Comparison of ENCODE assay signal across 26 cellular contexts in genomic region chr4:41129128-41129754, GRCh38.
DNase-seq lines count a peak whose midpoint lies in the region; ATAC-seq, FAIRE-seq and TF ChIP-seq lines count a peak whose summit lies in the region.
"Had no signal": no experiment of that assay in that cellular context is flagged by ENCODE, and none has a peak within 500 bp of the region (broad histone marks: within the 10 kb centered on the region; RNA-seq: fewer than 3 reads in every experiment).

No MANE protein-coding gene starts in this region.

- no peak overlapping the region for H3K4me2 ChIP-seq in mammary epithelial cell (ENCODE audit: insufficient read depth, low read depth, low read length)
- H3K4me2 ChIP-seq: KMS-11, PC-9 had no signal

- dilution Hi-C loops in mammary epithelial cell (cut with HindIII; ENCODE audit: low sequenced_read_pairs), result no loop called here

- H3K79me2 ChIP-seq in mammary epithelial cell (ENCODE audit: insufficient read depth, low read length), result peaks cover 84% of the 10 kb centered on the region

- CTCF ChIA-PET in MCF 10A (lab: Yijun Ruan, JAX), result no interaction called here
- CTCF ChIA-PET in mammary epithelial cell (lab: Charles Lee; ENCODE audit: low non-redundant PET), result no interaction called here

- TF ChIP-seq CTCF in MCF 10A (IDR thresholded peaks at IDR 0.05; ENCODE audit: unreplicated experiment), result no peak
- TF ChIP-seq CTCF in mammary epithelial cell (conservative IDR thresholded peaks at IDR 0.05 in 1 of 2, IDR thresholded peaks at IDR 0.05 in 1 of 2; ENCODE audit: extremely low read depth in 1 of 2, insufficient read depth in 1 of 2, low read depth in 1 of 2, low read length in 2 of 2), result no peak
- no peak for TF ChIP-seq CTCF in endodermal cell (conservative IDR thresholded peaks at IDR 0.05)

- no peak overlapping the region for H3K4me3 ChIP-seq in mammary epithelial cell (replicated peaks in 1 of 3; ENCODE audit: insufficient read depth in 1 of 3, low read depth in 2 of 3, low read length in 3 of 3)
- H3K4me3 ChIP-seq in endodermal cell (ENCODE audit: low read length), result no peak overlapping the region
- H3K4me3 ChIP-seq: coronary artery, PC-9, prostate gland, testis had no signal

- peak overlapping the region; percentile 49 for H3K27ac Mint-ChIP-seq in MCF 10A (ENCODE audit: low read depth, unreplicated experiment)
- peak overlapping the region; percentile 23 for H3K27ac Mint-ChIP-seq in endodermal cell
- H3K27ac Mint-ChIP-seq: activated CD4-positive, alpha-beta T cell treated with anti-CD3 and anti-CD28 coated beads, Interleukin-2, amount 10 ng/mL, durations not matched to agents 7 days and 5 days; CD4-positive, CD25-positive, alpha-beta regulatory T cell; stimulated activated memory B cell treated with anti-CD40 and anti-IgM and Interleukin-4, amounts not matched to agents 10 μg/mL and 1 μg/mL and 100 μg/mL, for 72 hours had no signal

- in situ Hi-C loops in mammary epithelial cell (cut with MboI; ENCODE audit: low sequenced_read_pairs in 2 of 2), result no loop called here

- H3K4me1 Mint-ChIP-seq in MCF 10A (ENCODE audit: insufficient read depth, unreplicated experiment), result peaks cover 60% of the 10 kb centered on the region
- H3K4me1 Mint-ChIP-seq in endodermal cell, result peaks cover 55% of the 10 kb centered on the region
- H3K4me1 Mint-ChIP-seq: activated CD4-positive, alpha-beta T cell treated with anti-CD3 and anti-CD28 coated beads, Interleukin-2, amount 10 ng/mL, durations not matched to agents 7 days and 5 days; CD4-positive, CD25-positive, alpha-beta regulatory T cell; stimulated activated memory B cell treated with anti-CD40 and anti-IgM and Interleukin-4, amounts not matched to agents 10 μg/mL and 1 μg/mL and 100 μg/mL, for 72 hours had no signal

- H3K27me3 ChIP-seq in mammary epithelial cell (ENCODE audit: insufficient read depth, low read length) (no peaks in the 10 kb centered on the region), endodermal cell (ENCODE audit: control insufficient read depth, insufficient read depth, low read length, poor library complexity, severe bottlenecking) (no peaks in the 10 kb centered on the region)
- H3K27me3 ChIP-seq: testis had no signal

- H2AFZ ChIP-seq in mammary epithelial cell (ENCODE audit: low read depth, low read length), result no peak overlapping the region
- H2AFZ ChIP-seq: PC-9 had no signal

- H3K27me3 Mint-ChIP-seq in MCF 10A (ENCODE audit: insufficient read depth, unreplicated experiment), result no peaks in the 10 kb centered on the region
- H3K27me3 Mint-ChIP-seq in endodermal cell (ENCODE audit: insufficient read depth), result no peaks in the 10 kb centered on the region

- H3K36me3 Mint-ChIP-seq in MCF 10A (ENCODE audit: insufficient read depth, unreplicated experiment), result peaks cover 28% of the 10 kb centered on the region
- no peaks in the 10 kb centered on the region for H3K36me3 Mint-ChIP-seq in endodermal cell (ENCODE audit: low read depth)
- H3K36me3 Mint-ChIP-seq: CD4-positive, CD25-positive, alpha-beta regulatory T cell; stimulated activated memory B cell treated with anti-CD40 and anti-IgM and Interleukin-4, amounts not matched to agents 10 μg/mL and 1 μg/mL and 100 μg/mL, for 72 hours had no signal

- H3K9me3 ChIP-seq in mammary epithelial cell (replicated peaks; ENCODE audit: insufficient read depth, low read length) (no peaks in the 10 kb centered on the region), endodermal cell (ENCODE audit: control insufficient read depth, low read length) (no peaks in the 10 kb centered on the region)
- H3K9me3 ChIP-seq: prostate gland, testis had no signal

- WGBS in mammary epithelial cell (ENCODE audit: low coverage, missing lambda C conversion rate), result 100% methylated on average over 1 of the region's 1 CpG
- WGBS in endodermal cell (ENCODE audit: insufficient coverage in 1 of 2, insufficient read length in 1 of 2), 2 experiments, result 100% methylated on average over 1 of the region's 1 CpG; no CpG with 5 or more reads in 1 of the 2 experiments

- no peak for DNase-seq in MCF 10A (ENCODE audit: unreplicated experiment)
- no peak for DNase-seq in mammary epithelial cell
- DNase-seq in NCI-H524 (lab: John Stamatoyannopoulos, UW), result peak; percentile 60 to 89
- no peak for DNase-seq in endodermal cell
- DNase-seq in urothelium cell line (ENCODE audit: low spot score), result no peak
- no peak for DNase-seq in CD1c-positive myeloid dendritic cell (ENCODE audit: extremely low spot score)
- DNase-seq: activated CD4-positive, alpha-beta T cell treated with anti-CD3 and anti-CD28 coated beads, Interleukin-2, amount 10 ng/mL, durations not matched to agents 7 days and 5 days; activated CD8-positive, alpha-beta memory T cell treated with anti-CD3 and anti-CD28 coated beads, Interleukin-2, amount 50 U/mL, for 4 hours; activated effector memory CD4-positive, alpha-beta T cell treated with Interleukin-2 at 50 U/mL for 16 hours; CD4-positive, CD25-positive, alpha-beta regulatory T cell; DND-41; kidney glomerular epithelial cell; NCI-H1048; NCI-H82; PC-9; stimulated activated CD4-positive, alpha-beta T cell treated with anti-CD3 and anti-CD28 coated beads, Interleukin-1b, Interleukin-23, amount 100 ng/mL, for 48 hours; T-helper 1 cell; testis had no signal

- POLR2A ChIA-PET in MCF 10A (lab: Yijun Ruan, JAX), result interaction anchor here (0.6 to 20.2 kb wide), 3 partner anchors 9 to 87 kb away, joined by 3 to 462 read pairs (median 128); no protein-coding TSS in a partner anchor

- H4K20me1 ChIP-seq in mammary epithelial cell (ENCODE audit: insufficient read depth, low read length), result no peaks in the 10 kb centered on the region

- H3K9me3 Mint-ChIP-seq in MCF 10A (ENCODE audit: unreplicated experiment), result no peaks in the 10 kb centered on the region
- H3K9me3 Mint-ChIP-seq in endodermal cell, result no peaks in the 10 kb centered on the region
- H3K9me3 Mint-ChIP-seq: activated CD4-positive, alpha-beta T cell treated with anti-CD3 and anti-CD28 coated beads, Interleukin-2, amount 10 ng/mL, durations not matched to agents 7 days and 5 days; stimulated activated memory B cell treated with anti-CD40 and anti-IgM and Interleukin-4, amounts not matched to agents 10 μg/mL and 1 μg/mL and 100 μg/mL, for 72 hours had no signal

- H3K27ac ChIP-seq in mammary epithelial cell (ENCODE audit: insufficient read depth, low read depth, low read length) (no peak overlapping the region), endodermal cell (ENCODE audit: low read depth, low read length) (no peak overlapping the region)
- H3K27ac ChIP-seq: KMS-11, PC-9, prostate gland, testis had no signal

- intact Hi-C loops in MCF 10A (cut with micrococcal nuclease), result no loop called here
- intact Hi-C loops in mammary epithelial cell (cut with micrococcal nuclease), result loop anchor here (5.0 kb wide), 1 partner anchor 137 kb away; no protein-coding TSS in a partner anchor

- no TSS peak for BruUV-seq in MCF 10A (replicated peaks; lab: Mats Ljungman, UMichigan)
- BruUV-seq in mammary epithelial cell (replicated peaks; lab: Mats Ljungman, UMichigan), result no TSS peak

- H3K36me3 ChIP-seq in mammary epithelial cell (ENCODE audit: insufficient read depth, low read length) (no peaks in the 10 kb centered on the region), endodermal cell (ENCODE audit: control insufficient read depth, insufficient read depth, low read length) (no peaks in the 10 kb centered on the region)
- H3K36me3 ChIP-seq: prostate gland had no signal

- H3K9ac ChIP-seq in mammary epithelial cell (ENCODE audit: insufficient read depth, low read length) (no peak overlapping the region), endodermal cell (ENCODE audit: extremely low read depth, low read length, poor library complexity, severe bottlenecking) (no peak overlapping the region)
- H3K9ac ChIP-seq: KMS-11 had no signal

- H3K4me1 ChIP-seq in mammary epithelial cell (ENCODE audit: insufficient read depth, low read length), result peaks cover 39% of the 10 kb centered on the region
- peaks cover 15% of the 10 kb centered on the region for H3K4me1 ChIP-seq in endodermal cell (ENCODE audit: control insufficient read depth, insufficient read depth, low read length)

- FAIRE-seq in urothelium cell line (lab: Jason Lieb, UNC), result peak; percentile 30
- FAIRE-seq: H54, HTR-8/SVneo had no signal

- H3K4me3 Mint-ChIP-seq in MCF 10A (ENCODE audit: unreplicated experiment) (no peak overlapping the region), endodermal cell (no peak overlapping the region)
- H3K4me3 Mint-ChIP-seq: activated CD4-positive, alpha-beta T cell treated with anti-CD3 and anti-CD28 coated beads, Interleukin-2, amount 10 ng/mL, durations not matched to agents 7 days and 5 days; CD4-positive, CD25-positive, alpha-beta regulatory T cell; stimulated activated memory B cell treated with anti-CD40 and anti-IgM and Interleukin-4, amounts not matched to agents 10 μg/mL and 1 μg/mL and 100 μg/mL, for 72 hours had no signal

- ATAC-seq in HG02852 (IDR thresholded peaks at IDR 0.05; ENCODE audit: unreplicated experiment) (no peak), HG03039 (IDR thresholded peaks at IDR 0.05; ENCODE audit: unreplicated experiment) (no peak)
- ATAC-seq: stimulated activated memory B cell treated with anti-CD40 and anti-IgM and Interleukin-4, amounts not matched to agents 10 μg/mL and 1 μg/mL and 100 μg/mL, for 72 hours had no signal

Comparison
In these comparisons a context has a peak if more than half of its experiments do, and no peak if none do; other contexts are left out.
1. DNase-seq: peak in NCI-H524 (2 of 2); none in MCF 10A (single experiment), mammary epithelial cell (single experiment), endodermal cell (single experiment), urothelium cell line (single experiment) and CD1c-positive myeloid dendritic cell (single experiment).